ENCODE assay signal across 11 cellular contexts in the genomic region with DNA sequence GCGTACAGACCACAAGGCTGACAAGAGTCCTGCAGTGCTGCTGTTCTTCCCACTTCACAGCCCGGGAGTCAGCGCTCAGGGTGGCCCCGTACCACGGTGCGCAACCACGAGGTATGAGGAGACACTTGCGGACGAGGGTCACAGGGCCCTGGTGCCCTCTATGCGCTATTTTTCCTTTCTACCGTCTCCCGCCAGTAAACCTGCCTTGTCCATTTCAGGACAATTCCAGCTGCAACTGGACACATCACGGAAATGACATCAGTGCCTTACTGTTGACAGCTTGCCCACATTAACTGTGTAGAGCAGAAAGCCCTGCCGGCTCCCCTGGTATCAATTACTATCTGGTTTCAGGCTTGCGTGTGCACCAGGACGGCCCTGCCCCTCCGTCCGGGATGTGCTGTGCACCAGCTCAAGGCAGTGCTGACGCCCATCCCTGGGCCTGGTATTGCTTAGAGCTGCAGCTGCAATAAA.
DNase-seq lines count a peak whose midpoint lies in the region; ATAC-seq and TF ChIP-seq lines count a peak whose summit lies in the region.
"Had no signal": no experiment of that assay in that cellular context is flagged by ENCODE, and none has a peak within 500 bp of the region (broad histone marks: within the 10 kb centered on the region; RNA-seq: fewer than 3 reads in every experiment).

No MANE protein-coding gene starts in this region.

- no peaks in the 10 kb centered on the region for H3K9me2 ChIP-seq in OCI-LY7 (ENCODE audit: insufficient read depth, low read length)

- BruUV-seq in OCI-LY7 (replicated peaks; lab: Mats Ljungman, UMichigan), result no TSS peak

- CTCF ChIA-PET in OCI-LY7 (lab: Charles Lee; ENCODE audit: unreplicated experiment), result interaction anchor here (0.6 kb wide), 1 partner anchor 841 kb away, joined by 3 read pairs; no protein-coding TSS in a partner anchor

- no peaks in the 10 kb centered on the region for H3K4me1 ChIP-seq in OCI-LY7 (ENCODE audit: insufficient read depth, low read length, poor library complexity, severe bottlenecking)

- H3K4me2 ChIP-seq in OCI-LY7 (ENCODE audit: low read length), result no peak overlapping the region

- no peaks in the 10 kb centered on the region for H4K20me1 ChIP-seq in OCI-LY7 (ENCODE audit: insufficient read depth, low read length)

- no peak for ATAC-seq in HG02678 (IDR thresholded peaks at IDR 0.05; ENCODE audit: unreplicated experiment)
- ATAC-seq: K562 had no signal

- intact Hi-C loops in OCI-LY7 (cut with micrococcal nuclease; ENCODE audit: unreplicated experiment), result no loop called here

- no peak overlapping the region for H3K4me3 ChIP-seq in HFF-Myc (replicated peaks; ENCODE audit: low read depth, low read length)
- H3K4me3 ChIP-seq in OCI-LY7 (ENCODE audit: low read depth, low read length, poor library complexity, severe bottlenecking), result no peak overlapping the region
- H3K4me3 ChIP-seq: K562 had no signal

- no peaks in the 10 kb centered on the region for H3K79me2 ChIP-seq in OCI-LY7 (ENCODE audit: insufficient read depth, low read depth, low read length)

- no peak overlapping the region for H2AFZ ChIP-seq in OCI-LY7 (ENCODE audit: low read length)

- H3K36me3 ChIP-seq in OCI-LY7 (ENCODE audit: insufficient read depth, low read length), result no peaks in the 10 kb centered on the region

- TF ChIP-seq CTCF in HFF-Myc (IDR thresholded peaks at IDR 0.05; ENCODE audit: low read depth, low read length, missing control alignments) (no peak), OCI-LY7 (conservative IDR thresholded peaks at IDR 0.05; ENCODE audit: low read length) (no peak)

- DNase-seq in HFF-Myc (ENCODE audit: extremely low read depth, low read depth) (peak; percentile 97), smooth muscle cell of the brain vasculature (ENCODE audit: low read depth, low spot score) (peak; percentile 36), OCI-LY7 (ENCODE audit: low spot score) (no peak)
- DNase-seq in stimulated activated CD4-positive, alpha-beta T cell treated with anti-CD3 and anti-CD28 coated beads, Interleukin-15, amount 100 ng/mL, for 24 hours, result no peak
- DNase-seq: DMS79 treated with DMSO at 0.1 percent for 48 hours, erythroblast, SHP77 had no signal

- H3K9me3 ChIP-seq in OCI-LY7 (ENCODE audit: low read length), result no peaks in the 10 kb centered on the region

- H3K27ac ChIP-seq in cingulate gyrus (ENCODE audit: low read depth, low read length), result peak overlapping the region; percentile 82
- peak overlapping the region; percentile 66 for H3K27ac ChIP-seq in layer of hippocampus (ENCODE audit: low read depth, low read length)
- H3K27ac ChIP-seq in OCI-LY7 (ENCODE audit: low read depth, low read length, poor library complexity, severe bottlenecking), result no peak overlapping the region

- no peaks in the 10 kb centered on the region for H3K27me3 ChIP-seq in layer of hippocampus (ENCODE audit: control insufficient read depth, insufficient read depth, low read length)

- POLR2A ChIA-PET in OCI-LY7 (lab: Charles Lee), result no interaction called here

Comparison
In these comparisons a context has a peak if more than half of its experiments do, and no peak if none do; other contexts are left out.
1. DNase-seq: peak in HFF-Myc (single experiment) and smooth muscle cell of the brain vasculature (single experiment); none in OCI-LY7 (single experiment) and stimulated activated CD4-positive, alpha-beta T cell treated with anti-CD3 and anti-CD28 coated beads, Interleukin-15, amount 100 ng/mL, for 24 hours (single experiment).